27 cellular contexts compared by ENCODE assay signal in the genomic region with DNA sequence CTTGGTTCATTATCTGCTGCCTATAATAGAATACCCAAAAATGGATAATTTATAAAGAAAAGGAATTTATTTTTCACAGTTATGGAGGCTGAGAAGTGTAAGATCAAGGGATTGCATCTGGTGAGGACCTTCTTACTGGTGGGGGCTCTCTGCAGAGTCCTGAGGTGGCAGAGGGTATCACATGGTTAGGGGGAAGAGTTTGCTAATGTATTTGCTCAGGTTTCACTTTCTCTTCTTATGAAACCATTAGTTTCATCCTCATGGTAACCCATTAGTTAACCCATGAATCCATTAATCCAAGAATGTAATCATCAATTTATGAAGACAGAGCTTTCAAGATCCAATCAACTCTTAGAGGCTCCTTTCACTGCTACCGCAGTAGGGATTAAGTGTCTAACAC.
DNase-seq lines count a peak whose midpoint lies in the region; ATAC-seq and TF ChIP-seq lines count a peak whose summit lies in the region.
"Had no signal": no experiment of that assay in that cellular context is flagged by ENCODE, and none has a peak within 500 bp of the region (broad histone marks: within the 10 kb centered on the region; RNA-seq: fewer than 3 reads in every experiment).

No MANE protein-coding gene starts in this region.

- no peak overlapping the region for H2AK5ac ChIP-seq in trophoblast cell (ENCODE audit: low read length)

- H4K12ac ChIP-seq in trophoblast cell (ENCODE audit: low read depth, low read length): no peak overlapping the region

- H3K4me2 ChIP-seq in MM.1S (ENCODE audit: low read depth, low read length): 0 out of 2 replicates have a peak overlapping the region, but pooled peaks have one; percentile 1
- H3K4me2 ChIP-seq in trophoblast cell (ENCODE audit: low read length): no peak overlapping the region
- H3K4me2 ChIP-seq: BLaER1 treated with 17β-estradiol and CSF1 and Interleukin-3, amounts not matched to agents 10 nM and 100 nM had no signal

- H3K4me1 ChIP-seq in MM.1S (ENCODE audit: low read length) (peaks cover 11% of the 10 kb centered on the region), trophoblast cell (ENCODE audit: control insufficient read depth in 1 of 2, insufficient read depth in 2 of 2, low read length in 2 of 2) (no peaks in the 10 kb centered on the region)
- H3K4me1 ChIP-seq: BLaER1 treated with 17β-estradiol and CSF1 and Interleukin-3, amounts not matched to agents 10 nM and 100 nM; left lung; right lobe of liver; upper lobe of right lung had no signal

- intact Hi-C loops in CD14-positive monocyte (cut with micrococcal nuclease): no loop called here

- H3K36me3 ChIP-seq in MM.1S (replicated peaks; ENCODE audit: insufficient read depth, low read length) (no peaks in the 10 kb centered on the region), trophoblast cell (ENCODE audit: control insufficient read depth in 1 of 2, insufficient read depth in 2 of 2, low read length in 2 of 2) (no peaks in the 10 kb centered on the region)
- H3K36me3 ChIP-seq: BLaER1 treated with 17β-estradiol and CSF1 and Interleukin-3, amounts not matched to agents 10 nM and 100 nM; brain microvascular endothelial cell; left lung; right lobe of liver; upper lobe of right lung had no signal

- no peak overlapping the region for H2BK120ac ChIP-seq in trophoblast cell (ENCODE audit: insufficient read depth, low read length, poor library complexity)

- ATAC-seq in GM18508 (IDR thresholded peaks at IDR 0.05; ENCODE audit: insufficient read depth, unreplicated experiment) (peak; percentile 76), GM21360 (IDR thresholded peaks at IDR 0.05; ENCODE audit: unreplicated experiment) (peak; percentile 62), HG02938 (IDR thresholded peaks at IDR 0.05; ENCODE audit: unreplicated experiment) (peak; percentile 79), HG03025 (IDR thresholded peaks at IDR 0.05; ENCODE audit: low FRiP score, unreplicated experiment) (no peak)
- ATAC-seq: left lung; Panc1; right lobe of liver; stimulated activated effector memory CD8-positive, alpha-beta T cell treated with anti-CD3 and anti-CD28 coated beads, Interleukin-12 subunit alpha, Interleukin-12 subunit beta, amount 100 ng/mL, for 72 hours; upper lobe of right lung had no signal

- H3K27ac ChIP-seq in MM.1S (ENCODE audit: low read length) (no peak overlapping the region), trophoblast cell (ENCODE audit: low read depth, low read length) (no peak overlapping the region)
- H3K27ac ChIP-seq: BLaER1 treated with 17β-estradiol and CSF1 and Interleukin-3, amounts not matched to agents 10 nM and 100 nM; brain microvascular endothelial cell; left lung; right lobe of liver; upper lobe of right lung had no signal

- no peaks in the 10 kb centered on the region for H3K4me1 Mint-ChIP-seq in CD14-positive monocyte
- H3K4me1 Mint-ChIP-seq: stimulated activated effector memory CD8-positive, alpha-beta T cell treated with anti-CD3 and anti-CD28 coated beads, Interleukin-12 subunit alpha, Interleukin-12 subunit beta, amount 100 ng/mL, for 72 hours had no signal

- no peak overlapping the region for H3K14ac ChIP-seq in trophoblast cell (ENCODE audit: low read length)

- no peaks in the 10 kb centered on the region for H3K9me2 ChIP-seq in MM.1S (replicated peaks; ENCODE audit: insufficient read depth, low read length)

- H3K18ac ChIP-seq in trophoblast cell (ENCODE audit: low read length): no peak overlapping the region

- no peak overlapping the region for H3K9ac ChIP-seq in MM.1S (ENCODE audit: low read length)
- no peak overlapping the region for H3K9ac ChIP-seq in trophoblast cell (ENCODE audit: low read length)
- H3K9ac ChIP-seq: BLaER1 treated with 17β-estradiol and CSF1 and Interleukin-3, amounts not matched to agents 10 nM and 100 nM had no signal

- peaks cover 0 to 2% (median 0%) of the 10 kb centered on the region in 3 donors for H3K27me3 Mint-ChIP-seq in CD14-positive monocyte (ENCODE audit: low read depth in 3 of 3)

- no peak overlapping the region for H2BK12ac ChIP-seq in trophoblast cell (ENCODE audit: low read length)

- no peak overlapping the region for H4K8ac ChIP-seq in trophoblast cell (ENCODE audit: low read depth, low read length)

- H3F3A ChIP-seq in MM.1S (ENCODE audit: insufficient read depth, low read length): no peaks in the 10 kb centered on the region

- no peak for TF ChIP-seq CTCF in MM.1S (IDR thresholded peaks at IDR 0.05; ENCODE audit: low read length)
- no peak for TF ChIP-seq CTCF in CD14-positive monocyte (IDR thresholded peaks at IDR 0.05)

- no peak overlapping the region for H2AFZ ChIP-seq in MM.1S (ENCODE audit: low read length)
- no peak overlapping the region for H2AFZ ChIP-seq in trophoblast cell (ENCODE audit: insufficient read depth, low read length, poor library complexity)

- H3K27me3 ChIP-seq in MM.1S (replicated peaks; ENCODE audit: insufficient read depth, low read length) (no peaks in the 10 kb centered on the region), trophoblast cell (ENCODE audit: insufficient read depth, low read length) (no peaks in the 10 kb centered on the region)
- H3K27me3 ChIP-seq: BLaER1 treated with 17β-estradiol and CSF1 and Interleukin-3, amounts not matched to agents 10 nM and 100 nM; brain microvascular endothelial cell; left lung; right lobe of liver; upper lobe of right lung had no signal

- no peaks in the 10 kb centered on the region for H3K79me2 ChIP-seq in MM.1S (ENCODE audit: low read length)
- no peaks in the 10 kb centered on the region for H3K79me2 ChIP-seq in trophoblast cell (ENCODE audit: control insufficient read depth, insufficient read depth, low read length, poor library complexity)

- DNase-seq in MM.1S (peak; percentile 50), Ammon's horn (ENCODE audit: low spot score) (no peak), trophoblast cell (no peak), CD14-positive monocyte (ENCODE audit: low spot score) (no peak)
- DNase-seq: activated CD4-positive, alpha-beta T cell treated with anti-CD3 and anti-CD28 coated beads for 4 hours; activated naive CD4-positive, alpha-beta T cell treated with anti-CD3 and anti-CD28 coated beads for 36 hours; brain microvascular endothelial cell; DMS79 treated with DMSO at 0.1 percent for 48 hours; left lung; mesendoderm; NCI-H1105; NCI-H1930; NCI-H524 treated with DMSO at 0.1 percent for 48 hours; posterior cingulate gyrus; right lobe of liver; SHP77; stimulated activated CD4-positive, alpha-beta T cell treated with anti-CD3 and anti-CD28 coated beads, Interleukin-4, amount 100 ng/mL, for 24 hours; substantia nigra; upper lobe of right lung had no signal

- H3K4me3 Mint-ChIP-seq in CD14-positive monocyte: no peak overlapping the region
- H3K4me3 Mint-ChIP-seq: activated naive CD4-positive, alpha-beta T cell treated with anti-CD3 and anti-CD28 coated beads for 36 hours; stimulated activated effector memory CD8-positive, alpha-beta T cell treated with anti-CD3 and anti-CD28 coated beads, Interleukin-12 subunit alpha, Interleukin-12 subunit beta, amount 100 ng/mL, for 72 hours; T-helper 2 cell treated with Interferon-gamma antibody and Interleukin-4, amounts not matched to agents 5 μg/mL and 100 μg/mL, for 36 hours had no signal

- no peak overlapping the region for H4K91ac ChIP-seq in trophoblast cell (ENCODE audit: low read depth, low read length)

- H3K9me3 ChIP-seq in MM.1S (replicated peaks; ENCODE audit: insufficient read depth, low read length) (no peaks in the 10 kb centered on the region), trophoblast cell (ENCODE audit: insufficient read depth, low read depth, low read length) (no peaks in the 10 kb centered on the region)
- H3K9me3 ChIP-seq: left lung, right lobe of liver, upper lobe of right lung had no signal

- H3K23ac ChIP-seq in trophoblast cell (ENCODE audit: low read length): no peak overlapping the region

- WGBS in trophoblast cell (ENCODE audit: extremely low coverage, insufficient coverage, insufficient read length): no CpG with 5 or more reads among the region's 1 CpG

- H3K4me3 ChIP-seq in MM.1S (ENCODE audit: low read length): no peak overlapping the region
- no peak overlapping the region for H3K4me3 ChIP-seq in trophoblast cell (ENCODE audit: low read depth, low read length)
- H3K4me3 ChIP-seq: BLaER1 treated with 17β-estradiol and CSF1 and Interleukin-3, amounts not matched to agents 10 nM and 100 nM; left lung; right lobe of liver; upper lobe of right lung had no signal

- H2BK5ac ChIP-seq in trophoblast cell (ENCODE audit: low read depth, low read length, poor library complexity): no peak overlapping the region

- H3K36me3 Mint-ChIP-seq in CD14-positive monocyte: no peaks in the 10 kb centered on the region
- H3K36me3 Mint-ChIP-seq: stimulated activated effector memory CD8-positive, alpha-beta T cell treated with anti-CD3 and anti-CD28 coated beads, Interleukin-12 subunit alpha, Interleukin-12 subunit beta, amount 100 ng/mL, for 72 hours had no signal

- no peak overlapping the region for H3K27ac Mint-ChIP-seq in CD14-positive monocyte
- H3K27ac Mint-ChIP-seq: activated naive CD4-positive, alpha-beta T cell treated with anti-CD3 and anti-CD28 coated beads for 36 hours; stimulated activated effector memory CD8-positive, alpha-beta T cell treated with anti-CD3 and anti-CD28 coated beads, Interleukin-12 subunit alpha, Interleukin-12 subunit beta, amount 100 ng/mL, for 72 hours; T-helper 2 cell treated with Interferon-gamma antibody and Interleukin-4, amounts not matched to agents 5 μg/mL and 100 μg/mL, for 36 hours had no signal

- H3K79me1 ChIP-seq in trophoblast cell (ENCODE audit: low read length): no peaks in the 10 kb centered on the region

- H3K9me3 Mint-ChIP-seq in CD14-positive monocyte: peaks cover 0 to 1% (median 0%) of the 10 kb centered on the region in 7 donors
- H3K9me3 Mint-ChIP-seq: activated naive CD4-positive, alpha-beta T cell treated with anti-CD3 and anti-CD28 coated beads for 36 hours; stimulated activated effector memory CD8-positive, alpha-beta T cell treated with anti-CD3 and anti-CD28 coated beads, Interleukin-12 subunit alpha, Interleukin-12 subunit beta, amount 100 ng/mL, for 72 hours; T-helper 2 cell treated with Interferon-gamma antibody and Interleukin-4, amounts not matched to agents 5 μg/mL and 100 μg/mL, for 36 hours had no signal

- H4K20me1 ChIP-seq in MM.1S (ENCODE audit: insufficient read depth, low read length): no peaks in the 10 kb centered on the region
- H4K20me1 ChIP-seq: BLaER1 treated with 17β-estradiol and CSF1 and Interleukin-3, amounts not matched to agents 10 nM and 100 nM had no signal

- no peak overlapping the region for H3K4ac ChIP-seq in trophoblast cell (ENCODE audit: low read depth, low read length)
